In the genomic region with DNA sequence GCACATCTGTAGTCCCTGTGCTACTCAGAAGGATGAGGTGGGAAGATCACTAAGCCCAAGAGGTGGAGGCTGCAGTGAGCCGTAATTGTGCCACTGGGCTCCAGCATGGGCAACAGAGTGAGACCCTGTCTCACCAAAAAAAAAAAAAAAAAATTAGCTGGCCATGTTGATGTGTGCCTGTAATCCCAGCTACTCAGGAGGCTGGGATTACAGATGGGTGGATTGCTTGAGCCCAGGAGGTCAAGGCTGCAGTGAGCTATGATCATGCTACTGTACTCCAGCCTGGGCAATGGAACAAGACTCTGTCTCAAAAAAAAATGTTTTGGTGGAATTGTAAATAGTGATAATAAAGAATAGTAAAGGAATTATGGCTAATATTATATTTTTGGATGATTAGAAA, we compare ENCODE assay signal across 15 cellular contexts. TPM values are rescaled to one million over a fixed set of nuclear protein-coding genes. Genes with fewer than 3 reads are reported as not detected.
A peak's percentile ranks its signal among the peaks of the same experiment; 100 is the strongest.
DNase-seq lines count a peak whose midpoint lies in the region; ATAC-seq lines count a peak whose summit lies in the region.
"Had no signal": no experiment of that assay in that cellular context is flagged by ENCODE, and none has a peak within 500 bp of the region (broad histone marks: within the 10 kb centered on the region; RNA-seq: fewer than 3 reads in every experiment).

No MANE protein-coding gene starts in this region.

- H3K4me1 Mint-ChIP-seq in activated CD4-positive, alpha-beta memory T cell treated with anti-CD3 and anti-CD28 coated beads for 36 hours (ENCODE audit: low read depth), result no peaks in the 10 kb centered on the region
- H3K4me1 Mint-ChIP-seq in activated CD4-positive, alpha-beta memory T cell treated with anti-CD3 and anti-CD28 coated beads, Interleukin-2, amount 10 ng/mL, durations not matched to agents 7 days and 5 days, result peaks cover 6% of the 10 kb centered on the region
- H3K4me1 Mint-ChIP-seq: CD14-positive monocyte had no signal

- DNase-seq in activated CD4-positive, alpha-beta memory T cell treated with anti-CD3 and anti-CD28 coated beads for 36 hours, result no peak
- DNase-seq in activated CD4-positive, alpha-beta memory T cell treated with anti-CD3 and anti-CD28 coated beads, Interleukin-2, amount 10 ng/mL, durations not matched to agents 7 days and 5 days, result no peak
- peak; percentile 64 for DNase-seq in NCI-H1048 (lab: John Stamatoyannopoulos, UW)
- DNase-seq in cerebellar cortex (ENCODE audit: low spot score), result peak; percentile 39
- no peak for DNase-seq in amniotic stem cell (lab: John Stamatoyannopoulos, UW)
- no peak for DNase-seq in T-helper 1 cell
- DNase-seq: CD8-positive, alpha-beta T cell; COR-L47; DMS153; GF-D8; HFFc6; IMR-90 had no signal

- POLR2A ChIA-PET in activated CD4-positive, alpha-beta memory T cell treated with anti-CD3 and anti-CD28 coated beads for 36 hours (lab: Charles Lee), result interaction anchor here (1.1 to 1.6 kb wide), 2 partner anchors 10 to 17 kb away, joined by 3 to 5 read pairs; partner anchors contain the start of genes ATRIP, CCDC51 and TMA7
- POLR2A ChIA-PET in activated CD4-positive, alpha-beta memory T cell treated with anti-CD3 and anti-CD28 coated beads, Interleukin-2, amount 10 ng/mL, durations not matched to agents 7 days and 5 days (lab: Charles Lee), result interaction anchor here (1.4 to 6.5 kb wide), 3 partner anchors 9 to 10 kb away, joined by 4 to 32 read pairs (median 7); partner anchors contain the start of gene ATRIP

- intact Hi-C loops in activated CD4-positive, alpha-beta memory T cell treated with anti-CD3 and anti-CD28 coated beads for 36 hours (cut with micrococcal nuclease), result no loop called here

- H3K36me3 Mint-ChIP-seq in activated CD4-positive, alpha-beta memory T cell treated with anti-CD3 and anti-CD28 coated beads for 36 hours, result peaks cover 43% of the 10 kb centered on the region
- H3K36me3 Mint-ChIP-seq in activated CD4-positive, alpha-beta memory T cell treated with anti-CD3 and anti-CD28 coated beads, Interleukin-2, amount 10 ng/mL, durations not matched to agents 7 days and 5 days (ENCODE audit: low read depth), result peaks cover 62% of the 10 kb centered on the region

- H3K27ac Mint-ChIP-seq in activated CD4-positive, alpha-beta memory T cell treated with anti-CD3 and anti-CD28 coated beads for 36 hours, result peak overlapping the region; percentile 28
- H3K27ac Mint-ChIP-seq in activated CD4-positive, alpha-beta memory T cell treated with anti-CD3 and anti-CD28 coated beads, Interleukin-2, amount 10 ng/mL, durations not matched to agents 7 days and 5 days, result no peak overlapping the region
- H3K27ac Mint-ChIP-seq: CD8-positive, alpha-beta T cell; HFFc6 had no signal

- no peaks in the 10 kb centered on the region for H3K27me3 Mint-ChIP-seq in activated CD4-positive, alpha-beta memory T cell treated with anti-CD3 and anti-CD28 coated beads for 36 hours
- no peaks in the 10 kb centered on the region for H3K27me3 Mint-ChIP-seq in activated CD4-positive, alpha-beta memory T cell treated with anti-CD3 and anti-CD28 coated beads, Interleukin-2, amount 10 ng/mL, durations not matched to agents 7 days and 5 days

- CTCF ChIA-PET in activated CD4-positive, alpha-beta memory T cell treated with anti-CD3 and anti-CD28 coated beads for 36 hours (lab: Charles Lee), result interaction anchor here (2.6 kb wide), 1 partner anchor 20 kb away, joined by 20 read pairs; no protein-coding TSS in a partner anchor
- CTCF ChIA-PET in activated CD4-positive, alpha-beta memory T cell treated with anti-CD3 and anti-CD28 coated beads, Interleukin-2, amount 10 ng/mL, durations not matched to agents 7 days and 5 days (lab: Charles Lee), result interaction anchor here (1.3 to 5.1 kb wide), 3 partner anchors 10 to 21 kb away, joined by 4 to 25 read pairs (median 6); partner anchors contain the start of gene ATRIP

- no peak overlapping the region for H3K4me3 Mint-ChIP-seq in activated CD4-positive, alpha-beta memory T cell treated with anti-CD3 and anti-CD28 coated beads for 36 hours
- no peak overlapping the region for H3K4me3 Mint-ChIP-seq in activated CD4-positive, alpha-beta memory T cell treated with anti-CD3 and anti-CD28 coated beads, Interleukin-2, amount 10 ng/mL, durations not matched to agents 7 days and 5 days
- H3K4me3 Mint-ChIP-seq: CD14-positive monocyte; CD8-positive, alpha-beta T cell; HFFc6 had no signal

- no peak for ATAC-seq in GM21381 (IDR thresholded peaks at IDR 0.05; ENCODE audit: unreplicated experiment)
- ATAC-seq: A549; CD8-positive, alpha-beta T cell had no signal

- no peaks in the 10 kb centered on the region for H3K9me3 Mint-ChIP-seq in activated CD4-positive, alpha-beta memory T cell treated with anti-CD3 and anti-CD28 coated beads for 36 hours
- no peaks in the 10 kb centered on the region for H3K9me3 Mint-ChIP-seq in activated CD4-positive, alpha-beta memory T cell treated with anti-CD3 and anti-CD28 coated beads, Interleukin-2, amount 10 ng/mL, durations not matched to agents 7 days and 5 days
- H3K9me3 Mint-ChIP-seq: CD14-positive monocyte; CD8-positive, alpha-beta T cell; HFFc6 had no signal

RNA-seq across cellular contexts. Expression of gene ATRIP, which starts 9.9 kb away (rescaled TPM):
- 10 to 100 TPM; 13.8 to 14.5 TPM for total RNA-seq in activated CD4-positive, alpha-beta memory T cell treated with anti-CD3 and anti-CD28 coated beads for 36 hours
- total RNA-seq in activated CD4-positive, alpha-beta memory T cell treated with anti-CD3 and anti-CD28 coated beads, Interleukin-2, amount 10 ng/mL, durations not matched to agents 7 days and 5 days, result 10 to 100 TPM; 13.4 to 15.2 TPM

RNA-seq across cellular contexts. Expression of gene TMA7, which starts 16.4 kb away (rescaled TPM):
- 100 to 1,000 TPM; 318 to 323 TPM for total RNA-seq in activated CD4-positive, alpha-beta memory T cell treated with anti-CD3 and anti-CD28 coated beads for 36 hours
- 100 to 1,000 TPM; 240 to 241 TPM for total RNA-seq in activated CD4-positive, alpha-beta memory T cell treated with anti-CD3 and anti-CD28 coated beads, Interleukin-2, amount 10 ng/mL, durations not matched to agents 7 days and 5 days

RNA-seq across cellular contexts. Expression of gene CCDC51, which starts 16.5 kb away (rescaled TPM):
- total RNA-seq in activated CD4-positive, alpha-beta memory T cell treated with anti-CD3 and anti-CD28 coated beads for 36 hours, result 10 to 100 TPM; 24.3 to 24.4 TPM
- total RNA-seq in activated CD4-positive, alpha-beta memory T cell treated with anti-CD3 and anti-CD28 coated beads, Interleukin-2, amount 10 ng/mL, durations not matched to agents 7 days and 5 days, result 10 to 100 TPM; 14.9 to 17.5 TPM

RNA-seq across cellular contexts. Expression of gene PLXNB1, which starts 26.6 kb away (rescaled TPM):
- 1 to 10 TPM; 3.2 to 3.8 TPM for total RNA-seq in activated CD4-positive, alpha-beta memory T cell treated with anti-CD3 and anti-CD28 coated beads for 36 hours
- total RNA-seq in activated CD4-positive, alpha-beta memory T cell treated with anti-CD3 and anti-CD28 coated beads, Interleukin-2, amount 10 ng/mL, durations not matched to agents 7 days and 5 days, result 1 to 10 TPM; 1.7 to 1.9 TPM

RNA-seq across cellular contexts. Expression of gene SHISA5, which starts 47.5 kb away (rescaled TPM):
- total RNA-seq in activated CD4-positive, alpha-beta memory T cell treated with anti-CD3 and anti-CD28 coated beads for 36 hours, result 10 to 100 TPM; 88.9 to 93.1 TPM
- total RNA-seq in activated CD4-positive, alpha-beta memory T cell treated with anti-CD3 and anti-CD28 coated beads, Interleukin-2, amount 10 ng/mL, durations not matched to agents 7 days and 5 days, result 100 to 1,000 TPM; 336 to 337 TPM

Comparison
In these comparisons a context has a peak if more than half of its experiments do, and no peak if none do; other contexts are left out.
1. DNase-seq: peak in NCI-H1048 (single experiment) and cerebellar cortex (single experiment); none in activated CD4-positive, alpha-beta memory T cell treated with anti-CD3 and anti-CD28 coated beads for 36 hours (single experiment), activated CD4-positive, alpha-beta memory T cell treated with anti-CD3 and anti-CD28 coated beads, Interleukin-2, amount 10 ng/mL, durations not matched to agents 7 days and 5 days (single experiment), amniotic stem cell (single experiment) and T-helper 1 cell (0 of 5).